ENCODE assay signal across 20 cellular contexts in the genomic region with DNA sequence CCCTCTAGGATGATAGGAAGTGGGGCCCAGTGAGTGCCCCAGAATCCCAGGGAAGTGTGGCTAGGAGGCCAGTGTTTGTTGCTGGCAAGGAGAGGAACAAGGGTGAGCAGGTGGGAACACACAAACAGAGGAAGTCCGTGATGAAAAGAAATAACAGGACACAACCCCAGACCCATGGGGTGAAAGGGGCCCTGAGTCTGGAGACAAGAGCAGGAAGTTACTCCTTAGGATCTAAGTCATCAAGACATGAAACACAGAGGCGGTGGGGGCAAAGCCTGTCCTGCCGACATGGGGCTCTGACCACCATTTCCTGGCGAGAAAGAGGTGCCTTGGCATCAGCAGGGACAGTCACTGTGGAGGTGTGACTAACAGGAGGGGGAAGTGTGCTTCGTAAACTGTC. TPM values are rescaled to one million over a fixed set of nuclear protein-coding genes. Genes with fewer than 3 reads are reported as not detected.
"Had no signal": no experiment of that assay in that cellular context is flagged by ENCODE, and none has a peak within 500 bp of the region (broad histone marks: within the 10 kb centered on the region; RNA-seq: fewer than 3 reads in every experiment).

No MANE protein-coding gene starts in this region.

- ATAC-seq: right lobe of liver; stimulated activated memory B cell treated with anti-CD40 and anti-IgM and Interleukin-4, amounts not matched to agents 10 μg/mL and 1 μg/mL and 100 μg/mL, for 72 hours had no signal

- H3K4me3 Mint-ChIP-seq: brain; immature natural killer cell; natural killer cell treated with Interleukin-12 subunit alpha and Interleukin-12 subunit beta and Interleukin-15 and Interleukin-18, amount 100 ng/mL, for 72 hours; stimulated activated memory B cell treated with anti-CD40 and anti-IgM and Interleukin-4, amounts not matched to agents 10 μg/mL and 1 μg/mL and 100 μg/mL, for 72 hours; T-helper 1 cell treated with Interleukin-12 subunit alpha and Interleukin-12 subunit beta and Interleukin-4 antibody, amounts not matched to agents 30 μg/mL and 1 μg/mL, for 36 hours had no signal

- DNase-seq: activated CD4-positive, alpha-beta T cell treated with anti-CD3 and anti-CD28 coated beads for 48 hours; activated gamma-delta T cell treated with Interleukin-2 at 50 U/mL for 16 hours; aorta; effector CD4-positive, alpha-beta T cell; foreskin melanocyte; immature natural killer cell; left ventricle myocardium inferior; mammary epithelial cell; midbrain; stimulated activated CD4-positive, alpha-beta T cell treated with anti-CD3 and anti-CD28 coated beads, Interleukin-15, amount 100 ng/mL, for 24 hours; T1000; testis; trophoblast cell; uterus had no signal

- H3K27ac Mint-ChIP-seq: activated naive CD4-positive, alpha-beta T cell treated with anti-CD3 and anti-CD28 coated beads, Interleukin-2, amount 50 U/mL, for 72 hours; immature natural killer cell; natural killer cell treated with Interleukin-12 subunit alpha and Interleukin-12 subunit beta and Interleukin-15 and Interleukin-18, amount 100 ng/mL, for 72 hours; stimulated activated memory B cell treated with anti-CD40 and anti-IgM and Interleukin-4, amounts not matched to agents 10 μg/mL and 1 μg/mL and 100 μg/mL, for 72 hours; T-helper 1 cell treated with Interleukin-12 subunit alpha and Interleukin-12 subunit beta and Interleukin-4 antibody, amounts not matched to agents 30 μg/mL and 1 μg/mL, for 36 hours had no signal

- H3K36me3 Mint-ChIP-seq: activated naive CD4-positive, alpha-beta T cell treated with anti-CD3 and anti-CD28 coated beads, Interleukin-2, amount 50 U/mL, for 72 hours; immature natural killer cell; stimulated activated memory B cell treated with anti-CD40 and anti-IgM and Interleukin-4, amounts not matched to agents 10 μg/mL and 1 μg/mL and 100 μg/mL, for 72 hours had no signal

- H3K4me1 Mint-ChIP-seq: brain; immature natural killer cell; stimulated activated memory B cell treated with anti-CD40 and anti-IgM and Interleukin-4, amounts not matched to agents 10 μg/mL and 1 μg/mL and 100 μg/mL, for 72 hours had no signal

RNA-seq across cellular contexts. Expression of a gene that starts 21.8 kb away (rescaled TPM):
- total RNA-seq: natural killer cell treated with Interleukin-12 subunit alpha and Interleukin-12 subunit beta and Interleukin-15 and Interleukin-18, amount 100 ng/mL, for 72 hours had no signal
